Comparison of ENCODE assay signal across 10 cellular contexts in the genomic region with DNA sequence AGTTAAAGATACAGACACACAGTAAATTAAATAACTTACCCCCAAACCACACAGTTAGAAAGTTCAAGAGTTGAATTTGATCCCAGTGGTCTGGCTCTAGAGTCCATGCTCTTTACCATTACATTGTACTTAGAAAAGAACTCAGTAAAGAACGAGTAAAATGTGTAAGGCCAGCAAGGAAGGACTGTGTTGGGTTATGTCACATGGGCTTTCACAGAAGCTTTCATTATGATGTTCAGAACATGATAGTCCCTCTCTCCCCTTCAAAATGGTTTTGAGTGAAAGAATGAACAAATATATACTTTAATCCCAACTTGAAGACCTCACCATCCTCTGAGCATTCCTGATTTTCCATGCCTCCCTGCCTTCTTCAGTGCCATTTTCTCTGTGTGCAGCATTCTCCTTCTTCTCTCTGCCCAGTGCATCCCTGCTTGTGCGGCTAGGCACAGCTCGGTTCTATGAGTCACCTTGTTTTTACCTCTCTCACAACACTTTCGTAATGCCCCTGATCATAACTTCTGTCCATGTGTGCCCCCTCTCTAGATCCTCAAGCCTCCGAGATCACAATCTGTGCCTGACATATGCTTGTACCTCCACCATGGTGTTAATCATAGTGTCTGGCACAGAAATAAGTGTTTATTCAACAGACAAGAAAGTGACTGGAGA. TPM values are rescaled to one million over a fixed set of nuclear protein-coding genes. Genes with fewer than 3 reads are reported as not detected.
A peak's percentile ranks its signal among the peaks of the same experiment; 100 is the strongest.
DNase-seq lines count a peak whose midpoint lies in the region; ATAC-seq and TF ChIP-seq lines count a peak whose summit lies in the region.
"Had no signal": no experiment of that assay in that cellular context is flagged by ENCODE, and none has a peak within 500 bp of the region (broad histone marks: within the 10 kb centered on the region; RNA-seq: fewer than 3 reads in every experiment).

No MANE protein-coding gene starts in this region.

- peak overlapping the region; percentile 1 for H3K4me3 Mint-ChIP-seq in activated T-helper 17 cell treated with anti-CD3 and anti-CD28 coated beads, Interleukin-2, amount 50 U/mL, for 72 hours

- peaks cover 14% of the 10 kb centered on the region for H3K4me1 Mint-ChIP-seq in activated T-helper 17 cell treated with anti-CD3 and anti-CD28 coated beads, Interleukin-2, amount 50 U/mL, for 72 hours

- no peaks in the 10 kb centered on the region for H3K9me3 Mint-ChIP-seq in activated T-helper 17 cell treated with anti-CD3 and anti-CD28 coated beads, Interleukin-2, amount 50 U/mL, for 72 hours

- peak; percentile 28 for TF ChIP-seq POLR2A in GM18951 (IDR thresholded peaks at IDR 0.05; ENCODE audit: extremely low read depth, insufficient read depth, insufficient read length)

- peak; percentile 63 for DNase-seq in Ammon's horn (ENCODE audit: low spot score)
- DNase-seq in HT-29 (ENCODE audit: low spot score), result no peak
- DNase-seq in NCI-H748 treated with DMSO at 0.1 percent for 48 hours (lab: John Stamatoyannopoulos, UW), result no peak
- DNase-seq in medulla oblongata (ENCODE audit: extremely low spot score), result no peak
- no peak for DNase-seq in GM13976 (ENCODE audit: low spot score)
- DNase-seq: activated naive CD4-positive, alpha-beta T cell treated with anti-CD3 and anti-CD28 coated beads, Interleukin-2, amount 50 U/mL, for 16 hours; C1 segment of cervical spinal cord had no signal

- H3K27me3 Mint-ChIP-seq in activated T-helper 17 cell treated with anti-CD3 and anti-CD28 coated beads, Interleukin-2, amount 50 U/mL, for 72 hours, result no peaks in the 10 kb centered on the region

- H3K27ac Mint-ChIP-seq in activated T-helper 17 cell treated with anti-CD3 and anti-CD28 coated beads, Interleukin-2, amount 50 U/mL, for 72 hours, result peak overlapping the region; percentile 1

- peak; percentile 28 for ATAC-seq in HG03196 (IDR thresholded peaks at IDR 0.05; ENCODE audit: unreplicated experiment)
- peak; percentile 27 for ATAC-seq in activated T-helper 17 cell treated with anti-CD3 and anti-CD28 coated beads, Interleukin-2, amount 50 U/mL, for 72 hours (replicated peaks)

- H3K36me3 Mint-ChIP-seq in activated T-helper 17 cell treated with anti-CD3 and anti-CD28 coated beads, Interleukin-2, amount 50 U/mL, for 72 hours (ENCODE audit: low read depth), result no peaks in the 10 kb centered on the region

- in situ Hi-C loops in GM18951 (cut with MboI; ENCODE audit: low sequenced_read_pairs, unreplicated experiment), result no loop called here
- in situ Hi-C loops in GM13976 (cut with MboI; ENCODE audit: low sequenced_read_pairs, unreplicated experiment), result no loop called here

- no peak for TF ChIP-seq CTCF in GM13976 (IDR thresholded peaks at IDR 0.05; ENCODE audit: borderline replicate concordance, control extremely low read depth, extremely low read depth, insufficient read depth, missing control alignments)

RNA-seq across cellular contexts. Expression of gene RASGRP3, which starts 22.0 kb away (rescaled TPM):
- 1 to 10 TPM; 2.3 to 5.7 TPM for total RNA-seq in activated T-helper 17 cell treated with anti-CD3 and anti-CD28 coated beads, Interleukin-2, amount 50 U/mL, for 72 hours
- total RNA-seq in HT-29 (2014; rRNA removed; shearing (Covaris generic)), result 0.41 and 1.3 TPM in 2 replicates
